ENCODE assay signal across 17 cellular contexts in the genomic region with DNA sequence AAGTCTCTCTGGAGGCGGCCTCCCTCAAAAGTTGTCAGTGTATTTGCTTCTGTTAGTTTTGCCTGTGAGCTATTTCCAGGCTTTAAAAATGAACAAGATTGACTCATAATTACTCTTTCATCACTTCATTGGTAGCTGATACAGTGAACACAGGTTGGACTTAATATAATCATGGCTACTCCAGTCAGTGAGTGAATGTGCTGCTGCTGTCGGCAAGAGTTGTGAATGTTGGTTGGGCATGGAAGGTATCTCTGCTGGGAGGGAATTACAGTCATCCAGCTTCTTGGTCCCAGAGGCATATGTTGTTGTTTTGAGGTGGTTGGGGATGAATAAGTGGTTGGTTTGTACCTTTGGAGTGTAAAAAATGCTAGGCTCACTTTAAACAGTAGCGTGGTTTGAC. TPM values are rescaled to one million over a fixed set of nuclear protein-coding genes. Genes with fewer than 3 reads are reported as not detected.
DNase-seq lines count a peak whose midpoint lies in the region; ATAC-seq and TF ChIP-seq lines count a peak whose summit lies in the region.
"Had no signal": no experiment of that assay in that cellular context is flagged by ENCODE, and none has a peak within 500 bp of the region (broad histone marks: within the 10 kb centered on the region; RNA-seq: fewer than 3 reads in every experiment).

No MANE protein-coding gene starts in this region.

- H3K27me3 ChIP-seq in right cardiac atrium (ENCODE audit: control insufficient read depth, insufficient read depth) (no peaks in the 10 kb centered on the region), RWPE2 (ENCODE audit: insufficient read depth, poor library complexity, severe bottlenecking) (no peaks in the 10 kb centered on the region), hepatocyte (no peaks in the 10 kb centered on the region), thymus (ENCODE audit: control insufficient read depth, insufficient read depth) (no peaks in the 10 kb centered on the region)
- H3K27me3 ChIP-seq: body of pancreas, left lung had no signal

- H3K4me2 ChIP-seq in hepatocyte, result peak overlapping the region; percentile 27
- H3K4me2 ChIP-seq: SK-N-SH had no signal

- H3K36me3 ChIP-seq in RWPE2 (ENCODE audit: low read depth), result peaks cover 28% of the 10 kb centered on the region
- no peaks in the 10 kb centered on the region for H3K36me3 ChIP-seq in hepatocyte (replicated peaks; ENCODE audit: insufficient read depth, low read depth)
- H3K36me3 ChIP-seq in thymus (ENCODE audit: control insufficient read depth, insufficient read depth), result peaks cover under 1% of the 10 kb centered on the region

- no peak overlapping the region for H3K4me3 ChIP-seq in right cardiac atrium (ENCODE audit: low read length)
- H3K4me3 ChIP-seq in RWPE2 (ENCODE audit: severe bottlenecking), result no peak overlapping the region
- H3K4me3 ChIP-seq in hepatocyte, result no peak overlapping the region
- peak overlapping the region; percentile 6 for H3K4me3 ChIP-seq in thymus (ENCODE audit: low read length)
- H3K4me3 ChIP-seq: body of pancreas, left lung had no signal

- peaks cover 46% of the 10 kb centered on the region for H4K20me1 ChIP-seq in hepatocyte (ENCODE audit: insufficient read depth, poor library complexity, severe bottlenecking)

- H3K4me1 ChIP-seq in right cardiac atrium (ENCODE audit: control insufficient read depth, insufficient read depth, low read length) (peaks cover 7% of the 10 kb centered on the region), RWPE2 (ENCODE audit: insufficient read depth, poor library complexity, severe bottlenecking) (peaks cover 47% of the 10 kb centered on the region), hepatocyte (ENCODE audit: insufficient read depth) (peaks cover 36% of the 10 kb centered on the region), thymus (ENCODE audit: control insufficient read depth, insufficient read depth, low read length) (peaks cover 21% of the 10 kb centered on the region)

- ATAC-seq in Right ventricle myocardium inferior (peak; percentile 17), right cardiac atrium (no peak), RWPE2 (ENCODE audit: low read depth) (peak; percentile 42; the same call in 2 of the 3 replicates), left lobe of liver (no peak)
- ATAC-seq: body of pancreas, left lung, natural killer cell had no signal

- H3K9me2 ChIP-seq in hepatocyte (replicated peaks; ENCODE audit: insufficient read depth), result no peaks in the 10 kb centered on the region
- H3K9me2 ChIP-seq: SK-N-SH had no signal

- DNase-seq in Right ventricle myocardium inferior (ENCODE audit: missing footprints) (no peak), right cardiac atrium (no peak), RWPE2 (ENCODE audit: low spot score) (no peak), hepatocyte (ENCODE audit: low spot score) (no peak), NCI-H1436 (lab: John Stamatoyannopoulos, UW) (no peak), NCI-H524 (lab: John Stamatoyannopoulos, UW) (no peak), left lobe of liver (ENCODE audit: low spot score) (no peak)
- DNase-seq: activated CD4-positive, alpha-beta T cell treated with anti-CD3 and anti-CD28 coated beads, Interleukin-2, amount 50 U/mL, for 4 hours; activated effector memory CD4-positive, alpha-beta T cell treated with Interleukin-2 at 50 U/mL for 16 hours; body of pancreas; left lung; natural killer cell; NCI-H2227 treated with DMSO at 0.1 percent for 48 hours; retina; SK-N-SH; stimulated activated CD4-positive, alpha-beta T cell treated with anti-CD3 and anti-CD28 coated beads, Interleukin-2, amount 100 ng/mL, for 24 hours had no signal

- peaks cover 98% of the 10 kb centered on the region for H3K79me2 ChIP-seq in hepatocyte

- H3K9me3 ChIP-seq in right cardiac atrium (ENCODE audit: control insufficient read depth, low read length) (no peaks in the 10 kb centered on the region), RWPE2 (ENCODE audit: severe bottlenecking) (no peaks in the 10 kb centered on the region), hepatocyte (ENCODE audit: low read depth) (no peaks in the 10 kb centered on the region), thymus (ENCODE audit: control insufficient read depth) (no peaks in the 10 kb centered on the region)
- H3K9me3 ChIP-seq: body of pancreas, left lung, SK-N-SH had no signal

- 91% methylated on average over 3 of the region's 3 CpGs for WGBS in right cardiac atrium
- 93% methylated on average over 3 of the region's 3 CpGs for WGBS in hepatocyte (ENCODE audit: low lambda C conversion rate, missing lambda C conversion rate)
- 95% methylated on average over 3 of the region's 3 CpGs for WGBS in thymus

- TF ChIP-seq CTCF in RWPE2 (IDR thresholded peaks at IDR 0.05; ENCODE audit: poor library complexity, severe bottlenecking) (no peak), hepatocyte (IDR thresholded peaks at IDR 0.05; ENCODE audit: poor library complexity) (no peak)

- H3K27ac ChIP-seq in right cardiac atrium (ENCODE audit: low read length) (no peak overlapping the region), RWPE2 (ENCODE audit: poor library complexity, severe bottlenecking) (peak overlapping the region; percentile 30), hepatocyte (peak overlapping the region; percentile 59), thymus (ENCODE audit: low read depth) (peak overlapping the region; percentile 78)
- H3K27ac ChIP-seq: body of pancreas, left lung had no signal

- intact Hi-C loops in Right ventricle myocardium inferior (cut with DNase I) (no loop called here), right cardiac atrium (cut with DNase I) (loop anchor here in 1 of 4 donors (10.0 kb wide), 1 partner anchor 205 kb away; no protein-coding TSS in a partner anchor)

- H2AFZ ChIP-seq in hepatocyte, result no peak overlapping the region

RNA-seq across cellular contexts. Expression of a gene that starts 11.5 kb away (rescaled TPM):
- total RNA-seq in Right ventricle myocardium inferior, result 46.5 TPM
- total RNA-seq in right cardiac atrium, result 10 to 100 TPM; 50.4 to 58.8 (median 53.2) TPM
- 11.7 TPM for polyA plus RNA-seq in right cardiac atrium
- total RNA-seq in hepatocyte, result 86.6 and 93.2 TPM in 2 replicates
- polyA plus RNA-seq in hepatocyte, result 30.3 and 42.0 TPM in 2 replicates
- polyA plus RNA-seq in thymus, result 45.2 TPM
- total RNA-seq in left lobe of liver, result 29.8 TPM

Comparison
In these comparisons a context has a peak if more than half of its experiments do, and no peak if none do; other contexts are left out.
1. ATAC-seq: peak in Right ventricle myocardium inferior (single experiment) and RWPE2 (single experiment); none in right cardiac atrium (0 of 2) and left lobe of liver (single experiment).